1 cellular context compared by ENCODE assay signal in the genomic region with DNA sequence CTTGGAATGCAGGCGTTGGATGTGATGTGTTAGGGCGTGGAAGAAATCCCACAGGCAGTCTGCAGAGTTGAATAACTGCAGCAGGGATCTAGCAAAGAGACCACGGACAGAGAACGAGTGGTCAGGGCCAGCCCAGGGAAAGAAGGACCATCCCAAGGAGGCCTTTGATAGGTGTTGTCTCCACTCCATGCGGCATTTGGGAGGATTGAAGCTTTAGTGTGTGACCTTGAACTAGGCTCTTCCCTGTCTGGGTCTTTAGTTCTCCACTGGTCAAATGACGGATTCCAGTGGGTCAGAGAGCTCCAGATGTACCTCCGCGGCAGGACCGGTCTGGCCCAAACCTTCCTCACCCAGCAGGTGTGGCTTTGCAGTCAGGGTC.
TF ChIP-seq lines count a peak whose summit lies in the region.

No MANE protein-coding gene starts in this region.

TF ChIP-seq in HepG2, 621 proteins besides CTCF, POLR2A, EP300 and RAD21 (continued from another document and continues in another):
- TF ChIP-seq, protein P1, sequence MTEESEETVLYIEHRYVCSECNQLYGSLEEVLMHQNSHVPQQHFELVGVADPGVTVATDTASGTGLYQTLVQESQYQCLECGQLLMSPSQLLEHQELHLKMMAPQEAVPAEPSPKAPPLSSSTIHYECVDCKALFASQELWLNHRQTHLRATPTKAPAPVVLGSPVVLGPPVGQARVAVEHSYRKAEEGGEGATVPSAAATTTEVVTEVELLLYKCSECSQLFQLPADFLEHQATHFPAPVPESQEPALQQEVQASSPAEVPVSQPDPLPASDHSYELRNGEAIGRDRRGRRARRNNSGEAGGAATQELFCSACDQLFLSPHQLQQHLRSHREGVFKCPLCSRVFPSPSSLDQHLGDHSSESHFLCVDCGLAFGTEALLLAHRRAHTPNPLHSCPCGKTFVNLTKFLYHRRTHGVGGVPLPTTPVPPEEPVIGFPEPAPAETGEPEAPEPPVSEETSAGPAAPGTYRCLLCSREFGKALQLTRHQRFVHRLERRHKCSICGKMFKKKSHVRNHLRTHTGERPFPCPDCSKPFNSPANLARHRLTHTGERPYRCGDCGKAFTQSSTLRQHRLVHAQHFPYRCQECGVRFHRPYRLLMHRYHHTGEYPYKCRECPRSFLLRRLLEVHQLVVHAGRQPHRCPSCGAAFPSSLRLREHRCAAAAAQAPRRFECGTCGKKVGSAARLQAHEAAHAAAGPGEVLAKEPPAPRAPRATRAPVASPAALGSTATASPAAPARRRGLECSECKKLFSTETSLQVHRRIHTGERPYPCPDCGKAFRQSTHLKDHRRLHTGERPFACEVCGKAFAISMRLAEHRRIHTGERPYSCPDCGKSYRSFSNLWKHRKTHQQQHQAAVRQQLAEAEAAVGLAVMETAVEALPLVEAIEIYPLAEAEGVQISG (CRISPR knock-in tag; IDR thresholded peaks at IDR 0.05), result 0 out of 2 replicates have a peak, but pooled peaks have one; percentile 29
- TF ChIP-seq TSC22D2 (CRISPR knock-in tag; IDR thresholded peaks at IDR 0.05; ENCODE audit: borderline replicate concordance) (no peak), IRF1 (CRISPR knock-in tag; IDR thresholded peaks at IDR 0.05; ENCODE audit: low read depth) (no peak), XBP1 (CRISPR knock-in tag; IDR thresholded peaks at IDR 0.05) (no peak), PAF1 (CRISPR knock-in tag; IDR thresholded peaks at IDR 0.05) (peak; percentile 92), ZNF775 (CRISPR knock-in tag; IDR thresholded peaks at IDR 0.05; ENCODE audit: borderline replicate concordance) (no peak), SP4 (CRISPR knock-in tag; IDR thresholded peaks at IDR 0.05) (0 out of 2 replicates have a peak, but pooled peaks have one; percentile 11), POLR2G (IDR thresholded peaks at IDR 0.05; ENCODE audit: low read depth, low read length) (peak; percentile 37; the same call in 1 of the 2 replicates), RARG (CRISPR knock-in tag; IDR thresholded peaks at IDR 0.05; ENCODE audit: low read depth) (no peak), ZNF513 (CRISPR knock-in tag; conservative IDR thresholded peaks at IDR 0.05) (0 out of 2 replicates have a peak, but pooled peaks have one; percentile 41), AKAP8 (CRISPR knock-in tag; IDR thresholded peaks at IDR 0.05) (0 out of 2 replicates have a peak, but pooled peaks have one; percentile 42), ZNF891 (CRISPR knock-in tag; IDR thresholded peaks at IDR 0.05) (no peak), HIVEP1 (CRISPR knock-in tag; IDR thresholded peaks at IDR 0.05) (0 out of 2 replicates have a peak, but pooled peaks have one; percentile 38), TCF12 (IDR thresholded peaks at IDR 0.05) (no peak), TCF12 (CRISPR knock-in tag; IDR thresholded peaks at IDR 0.05) (no peak), POLR2AphosphoS5 (IDR thresholded peaks at IDR 0.05; ENCODE audit: low read depth, low read length) (peak; percentile 36; the same call in 1 of the 2 replicates), RBM22 (optimal IDR thresholded peaks at IDR 0.05; ENCODE audit: low read length) (peak; percentile 98), ARHGAP35 (CRISPR knock-in tag; IDR thresholded peaks at IDR 0.05; ENCODE audit: borderline replicate concordance) (no peak), ZNF773 (CRISPR knock-in tag; IDR thresholded peaks at IDR 0.05; ENCODE audit: borderline replicate concordance) (no peak), ZBTB34 (CRISPR knock-in tag; IDR thresholded peaks at IDR 0.05) (no peak), ZFYVE20 (CRISPR knock-in tag; IDR thresholded peaks at IDR 0.05; ENCODE audit: borderline replicate concordance, low read depth) (no peak), HOXA7 (CRISPR knock-in tag; IDR thresholded peaks at IDR 0.05) (no peak), BRD4 (CRISPR knock-in tag; IDR thresholded peaks at IDR 0.05) (no peak), IRF9 (CRISPR knock-in tag; IDR thresholded peaks at IDR 0.05; ENCODE audit: borderline replicate concordance) (no peak), RARA (CRISPR knock-in tag; IDR thresholded peaks at IDR 0.05) (no peak), TRIM22 (IDR thresholded peaks at IDR 0.05) (no peak), MZF1 (CRISPR knock-in tag; IDR thresholded peaks at IDR 0.05; ENCODE audit: borderline replicate concordance) (no peak), MAFK (conservative IDR thresholded peaks at IDR 0.05 in 1 of 2, IDR thresholded peaks at IDR 0.05 in 1 of 2; ENCODE audit: low read length in 2 of 2) (no peak), ZNF605 (CRISPR knock-in tag; IDR thresholded peaks at IDR 0.05) (no peak)
- TF ChIP-seq, protein P2, sequence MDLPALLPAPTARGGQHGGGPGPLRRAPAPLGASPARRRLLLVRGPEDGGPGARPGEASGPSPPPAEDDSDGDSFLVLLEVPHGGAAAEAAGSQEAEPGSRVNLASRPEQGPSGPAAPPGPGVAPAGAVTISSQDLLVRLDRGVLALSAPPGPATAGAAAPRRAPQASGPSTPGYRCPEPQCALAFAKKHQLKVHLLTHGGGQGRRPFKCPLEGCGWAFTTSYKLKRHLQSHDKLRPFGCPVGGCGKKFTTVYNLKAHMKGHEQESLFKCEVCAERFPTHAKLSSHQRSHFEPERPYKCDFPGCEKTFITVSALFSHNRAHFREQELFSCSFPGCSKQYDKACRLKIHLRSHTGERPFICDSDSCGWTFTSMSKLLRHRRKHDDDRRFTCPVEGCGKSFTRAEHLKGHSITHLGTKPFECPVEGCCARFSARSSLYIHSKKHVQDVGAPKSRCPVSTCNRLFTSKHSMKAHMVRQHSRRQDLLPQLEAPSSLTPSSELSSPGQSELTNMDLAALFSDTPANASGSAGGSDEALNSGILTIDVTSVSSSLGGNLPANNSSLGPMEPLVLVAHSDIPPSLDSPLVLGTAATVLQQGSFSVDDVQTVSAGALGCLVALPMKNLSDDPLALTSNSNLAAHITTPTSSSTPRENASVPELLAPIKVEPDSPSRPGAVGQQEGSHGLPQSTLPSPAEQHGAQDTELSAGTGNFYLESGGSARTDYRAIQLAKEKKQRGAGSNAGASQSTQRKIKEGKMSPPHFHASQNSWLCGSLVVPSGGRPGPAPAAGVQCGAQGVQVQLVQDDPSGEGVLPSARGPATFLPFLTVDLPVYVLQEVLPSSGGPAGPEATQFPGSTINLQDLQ (CRISPR knock-in tag; IDR thresholded peaks at IDR 0.05), result 0 out of 2 replicates have a peak, but pooled peaks have one; percentile 33
- TF ChIP-seq, protein P3, sequence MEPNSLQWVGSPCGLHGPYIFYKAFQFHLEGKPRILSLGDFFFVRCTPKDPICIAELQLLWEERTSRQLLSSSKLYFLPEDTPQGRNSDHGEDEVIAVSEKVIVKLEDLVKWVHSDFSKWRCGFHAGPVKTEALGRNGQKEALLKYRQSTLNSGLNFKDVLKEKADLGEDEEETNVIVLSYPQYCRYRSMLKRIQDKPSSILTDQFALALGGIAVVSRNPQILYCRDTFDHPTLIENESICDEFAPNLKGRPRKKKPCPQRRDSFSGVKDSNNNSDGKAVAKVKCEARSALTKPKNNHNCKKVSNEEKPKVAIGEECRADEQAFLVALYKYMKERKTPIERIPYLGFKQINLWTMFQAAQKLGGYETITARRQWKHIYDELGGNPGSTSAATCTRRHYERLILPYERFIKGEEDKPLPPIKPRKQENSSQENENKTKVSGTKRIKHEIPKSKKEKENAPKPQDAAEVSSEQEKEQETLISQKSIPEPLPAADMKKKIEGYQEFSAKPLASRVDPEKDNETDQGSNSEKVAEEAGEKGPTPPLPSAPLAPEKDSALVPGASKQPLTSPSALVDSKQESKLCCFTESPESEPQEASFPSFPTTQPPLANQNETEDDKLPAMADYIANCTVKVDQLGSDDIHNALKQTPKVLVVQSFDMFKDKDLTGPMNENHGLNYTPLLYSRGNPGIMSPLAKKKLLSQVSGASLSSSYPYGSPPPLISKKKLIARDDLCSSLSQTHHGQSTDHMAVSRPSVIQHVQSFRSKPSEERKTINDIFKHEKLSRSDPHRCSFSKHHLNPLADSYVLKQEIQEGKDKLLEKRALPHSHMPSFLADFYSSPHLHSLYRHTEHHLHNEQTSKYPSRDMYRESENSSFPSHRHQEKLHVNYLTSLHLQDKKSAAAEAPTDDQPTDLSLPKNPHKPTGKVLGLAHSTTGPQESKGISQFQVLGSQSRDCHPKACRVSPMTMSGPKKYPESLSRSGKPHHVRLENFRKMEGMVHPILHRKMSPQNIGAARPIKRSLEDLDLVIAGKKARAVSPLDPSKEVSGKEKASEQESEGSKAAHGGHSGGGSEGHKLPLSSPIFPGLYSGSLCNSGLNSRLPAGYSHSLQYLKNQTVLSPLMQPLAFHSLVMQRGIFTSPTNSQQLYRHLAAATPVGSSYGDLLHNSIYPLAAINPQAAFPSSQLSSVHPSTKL (CRISPR knock-in tag; IDR thresholded peaks at IDR 0.05), result no peak
- TF ChIP-seq, protein P4, sequence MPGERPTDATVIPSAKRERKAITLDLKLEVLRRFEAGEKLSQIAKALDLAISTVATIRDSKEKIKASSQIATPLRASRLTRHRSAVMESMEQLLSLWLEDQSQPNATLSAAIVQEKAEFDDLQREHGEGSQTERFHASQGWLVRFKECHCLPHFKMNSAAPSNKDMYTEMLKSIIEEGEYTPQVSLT (CRISPR knock-in tag; IDR thresholded peaks at IDR 0.05; ENCODE audit: borderline replicate concordance, low read depth), result no peak
- TF ChIP-seq, protein P5, sequence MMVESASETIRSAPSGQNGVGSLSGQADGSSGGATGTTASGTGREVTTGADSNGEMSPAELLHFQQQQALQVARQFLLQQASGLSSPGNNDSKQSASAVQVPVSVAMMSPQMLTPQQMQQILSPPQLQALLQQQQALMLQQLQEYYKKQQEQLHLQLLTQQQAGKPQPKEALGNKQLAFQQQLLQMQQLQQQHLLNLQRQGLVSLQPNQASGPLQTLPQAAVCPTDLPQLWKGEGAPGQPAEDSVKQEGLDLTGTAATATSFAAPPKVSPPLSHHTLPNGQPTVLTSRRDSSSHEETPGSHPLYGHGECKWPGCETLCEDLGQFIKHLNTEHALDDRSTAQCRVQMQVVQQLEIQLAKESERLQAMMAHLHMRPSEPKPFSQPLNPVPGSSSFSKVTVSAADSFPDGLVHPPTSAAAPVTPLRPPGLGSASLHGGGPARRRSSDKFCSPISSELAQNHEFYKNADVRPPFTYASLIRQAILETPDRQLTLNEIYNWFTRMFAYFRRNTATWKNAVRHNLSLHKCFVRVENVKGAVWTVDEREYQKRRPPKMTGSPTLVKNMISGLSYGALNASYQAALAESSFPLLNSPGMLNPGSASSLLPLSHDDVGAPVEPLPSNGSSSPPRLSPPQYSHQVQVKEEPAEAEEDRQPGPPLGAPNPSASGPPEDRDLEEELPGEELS (CRISPR knock-in tag; IDR thresholded peaks at IDR 0.05), result no peak
- TF ChIP-seq, protein P6, sequence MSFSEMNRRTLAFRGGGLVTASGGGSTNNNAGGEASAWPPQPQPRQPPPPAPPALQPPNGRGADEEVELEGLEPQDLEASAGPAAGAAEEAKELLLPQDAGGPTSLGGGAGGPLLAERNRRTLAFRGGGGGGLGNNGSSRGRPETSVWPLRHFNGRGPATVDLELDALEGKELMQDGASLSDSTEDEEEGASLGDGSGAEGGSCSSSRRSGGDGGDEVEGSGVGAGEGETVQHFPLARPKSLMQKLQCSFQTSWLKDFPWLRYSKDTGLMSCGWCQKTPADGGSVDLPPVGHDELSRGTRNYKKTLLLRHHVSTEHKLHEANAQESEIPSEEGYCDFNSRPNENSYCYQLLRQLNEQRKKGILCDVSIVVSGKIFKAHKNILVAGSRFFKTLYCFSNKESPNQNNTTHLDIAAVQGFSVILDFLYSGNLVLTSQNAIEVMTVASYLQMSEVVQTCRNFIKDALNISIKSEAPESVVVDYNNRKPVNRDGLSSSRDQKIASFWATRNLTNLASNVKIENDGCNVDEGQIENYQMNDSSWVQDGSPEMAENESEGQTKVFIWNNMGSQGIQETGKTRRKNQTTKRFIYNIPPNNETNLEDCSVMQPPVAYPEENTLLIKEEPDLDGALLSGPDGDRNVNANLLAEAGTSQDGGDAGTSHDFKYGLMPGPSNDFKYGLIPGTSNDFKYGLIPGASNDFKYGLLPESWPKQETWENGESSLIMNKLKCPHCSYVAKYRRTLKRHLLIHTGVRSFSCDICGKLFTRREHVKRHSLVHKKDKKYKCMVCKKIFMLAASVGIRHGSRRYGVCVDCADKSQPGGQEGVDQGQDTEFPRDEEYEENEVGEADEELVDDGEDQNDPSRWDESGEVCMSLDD (CRISPR knock-in tag; IDR thresholded peaks at IDR 0.05; ENCODE audit: borderline replicate concordance), result no peak
